In genomic region chr19:39514840-39515550, GRCh38 we compare ENCODE assay signal across 9 cellular contexts. TPM values are rescaled to one million over a fixed set of nuclear protein-coding genes. Genes with fewer than 3 reads are reported as not detected.
DNase-seq lines count a peak whose midpoint lies in the region; ATAC-seq and TF ChIP-seq lines count a peak whose summit lies in the region.
"Had no signal": no experiment of that assay in that cellular context is flagged by ENCODE, and none has a peak within 500 bp of the region (broad histone marks: within the 10 kb centered on the region; RNA-seq: fewer than 3 reads in every experiment).

TSS of gene SELENOV (plus strand) at chr19:39515139. CDS start at chr19:39515213, 74 bp downstream.

- peak within 1 kb of the TSS; percentile 95 for H3K4me2 ChIP-seq in neural progenitor cell

- H3K4me1 ChIP-seq in neural progenitor cell = peaks cover 4% of the 10 kb centered on the region

- peaks cover 31% of the 10 kb centered on the region for H3F3A ChIP-seq in neural progenitor cell (ENCODE audit: low read depth)

- H3K79me2 ChIP-seq in neural progenitor cell (ENCODE audit: low read depth) = peaks cover 14% of the 10 kb centered on the region

- peaks cover 41% of the 10 kb centered on the region for H3K27me3 ChIP-seq in CD4-positive, alpha-beta T cell (ENCODE audit: control insufficient read depth, insufficient read depth, low read length)
- H3K27me3 ChIP-seq in neural progenitor cell = peaks cover 44% of the 10 kb centered on the region

- peak within 1 kb of the TSS; percentile 47 for H3K9ac ChIP-seq in neural progenitor cell

- peaks cover 19% of the 10 kb centered on the region for H3K4me1 Mint-ChIP-seq in CD4-positive, alpha-beta T cell (ENCODE audit: low read depth)
- peaks cover 22% of the 10 kb centered on the region for H3K4me1 Mint-ChIP-seq in dendritic cell treated with granulocyte-macrophage colony-stimulating factor and Interleukin-4, amounts not matched to agents 40 ng/mL and 50 ng/mL, for 4 days (ENCODE audit: low read depth)
- H3K4me1 Mint-ChIP-seq in neural progenitor cell = peaks cover 19% of the 10 kb centered on the region

- H3K36me3 Mint-ChIP-seq in CD4-positive, alpha-beta T cell (ENCODE audit: low read depth) = no peaks in the 10 kb centered on the region
- no peaks in the 10 kb centered on the region for H3K36me3 Mint-ChIP-seq in dendritic cell treated with granulocyte-macrophage colony-stimulating factor and Interleukin-4, amounts not matched to agents 40 ng/mL and 50 ng/mL, for 4 days (ENCODE audit: low read depth)
- no peaks in the 10 kb centered on the region for H3K36me3 Mint-ChIP-seq in neural progenitor cell

- CTCF ChIA-PET in CD4-positive, alpha-beta T cell (lab: Charles Lee) = interaction anchor here (1.3 to 4.1 kb wide), 2 partner anchors 12 to 17 kb away, joined by 4 to 18 read pairs; partner anchors contain the start of gene EID2B

- TF ChIP-seq CTCF in CD4-positive, alpha-beta T cell (IDR thresholded peaks at IDR 0.05) = peak; percentile 20
- TF ChIP-seq CTCF in neural progenitor cell (IDR thresholded peaks at IDR 0.05) = peak; percentile 51
- no peak for TF ChIP-seq CTCF in omental fat pad (IDR thresholded peaks at IDR 0.05)

- intact Hi-C loops in CD4-positive, alpha-beta T cell (cut with DNase I, micrococcal nuclease) = no loop called here
- intact Hi-C loops in dendritic cell treated with granulocyte-macrophage colony-stimulating factor and Interleukin-4, amounts not matched to agents 40 ng/mL and 50 ng/mL, for 4 days (cut with micrococcal nuclease) = no loop called here

- peaks cover 61% of the 10 kb centered on the region for H3K27me3 Mint-ChIP-seq in CD4-positive, alpha-beta T cell
- H3K27me3 Mint-ChIP-seq in dendritic cell treated with granulocyte-macrophage colony-stimulating factor and Interleukin-4, amounts not matched to agents 40 ng/mL and 50 ng/mL, for 4 days = peaks cover 90% of the 10 kb centered on the region
- peaks cover 56% of the 10 kb centered on the region for H3K27me3 Mint-ChIP-seq in neural progenitor cell (ENCODE audit: insufficient read depth, low read depth)

- peak in 1 of 10 experiments; percentile 40 for DNase-seq in CD4-positive, alpha-beta T cell
- DNase-seq in NCI-H2227 (lab: John Stamatoyannopoulos, UW; ENCODE audit: unreplicated experiment) (peak; percentile 96), neural progenitor cell (ENCODE audit: low spot score) (peak; percentile 87), omental fat pad (ENCODE audit: low spot score) (no peak), GM19238 (ENCODE audit: insufficient read length, low spot score) (no peak)

- H3K4me3 Mint-ChIP-seq in CD4-positive, alpha-beta T cell = peak within 1 kb of the TSS; percentile 81
- peak within 1 kb of the TSS; percentile 24 for H3K4me3 Mint-ChIP-seq in dendritic cell treated with granulocyte-macrophage colony-stimulating factor and Interleukin-4, amounts not matched to agents 40 ng/mL and 50 ng/mL, for 4 days
- H3K4me3 Mint-ChIP-seq in neural progenitor cell = peak within 1 kb of the TSS; percentile 83

- H3K27ac ChIP-seq in CD4-positive, alpha-beta T cell (ENCODE audit: low read depth, low read length) = no peak within 1 kb of the TSS
- no peak within 1 kb of the TSS for H3K27ac ChIP-seq in neural progenitor cell

- H4K20me1 ChIP-seq in neural progenitor cell (ENCODE audit: low read depth) = peaks cover 4% of the 10 kb centered on the region

- peak; percentile 61 for ATAC-seq in CD4-positive, alpha-beta T cell (ENCODE audit: poor library complexity)
- ATAC-seq in omental fat pad (ENCODE audit: low FRiP score) = no peak
- no peak for ATAC-seq in HG03039 (IDR thresholded peaks at IDR 0.05; ENCODE audit: unreplicated experiment)
- ATAC-seq in esophagus mucosa = no peak

- peak within 1 kb of the TSS; percentile 95 for H2AFZ ChIP-seq in neural progenitor cell (replicated peaks)

- POLR2A ChIA-PET in CD4-positive, alpha-beta T cell (lab: Charles Lee) = interaction anchor here (1.1 kb wide), 1 partner anchor 17 kb away, joined by 3 read pairs; the partner anchor contains the start of gene EID2B

- H3K4me3 ChIP-seq in neural progenitor cell = peak within 1 kb of the TSS; percentile 94

- H3K9me3 Mint-ChIP-seq in CD4-positive, alpha-beta T cell = no peaks in the 10 kb centered on the region
- H3K9me3 Mint-ChIP-seq in dendritic cell treated with granulocyte-macrophage colony-stimulating factor and Interleukin-4, amounts not matched to agents 40 ng/mL and 50 ng/mL, for 4 days = no peaks in the 10 kb centered on the region
- peaks cover 3% of the 10 kb centered on the region for H3K9me3 Mint-ChIP-seq in neural progenitor cell

- no peak within 1 kb of the TSS for H3K27ac Mint-ChIP-seq in CD4-positive, alpha-beta T cell
- peak within 1 kb of the TSS; percentile 13 for H3K27ac Mint-ChIP-seq in dendritic cell treated with granulocyte-macrophage colony-stimulating factor and Interleukin-4, amounts not matched to agents 40 ng/mL and 50 ng/mL, for 4 days
- H3K27ac Mint-ChIP-seq in neural progenitor cell = no peak within 1 kb of the TSS

- no peaks in the 10 kb centered on the region for H3K36me3 ChIP-seq in neural progenitor cell

- no peaks in the 10 kb centered on the region for H3K9me3 ChIP-seq in CD4-positive, alpha-beta T cell (ENCODE audit: control insufficient read depth, low read length)
- H3K9me3 ChIP-seq in neural progenitor cell (ENCODE audit: low read depth) = no peaks in the 10 kb centered on the region

RNA-seq across cellular contexts. Expression of gene SELENOV, which starts in this region (rescaled TPM):
- not detected for total RNA-seq in CD4-positive, alpha-beta T cell
- 0.73 and 6.2 TPM in 2 replicates for total RNA-seq in neural progenitor cell (ENCODE audit: low replicate concordance)
- total RNA-seq in omental fat pad = not detected
- total RNA-seq in esophagus mucosa = not detected
- total RNA-seq: skeletal muscle tissue had no signal

Comparison
In these comparisons a context has a peak if more than half of its experiments do, and no peak if none do; other contexts are left out.
1. Peak in ATAC-seq in CD4-positive, alpha-beta T cell; RNA of the gene not detected or under 1 TPM.
2. DNase-seq: peak in NCI-H2227 (single experiment) and neural progenitor cell (single experiment); none in omental fat pad (single experiment) and GM19238 (single experiment).
3. H3K4me3 Mint-ChIP-seq: peak in every context shown above with its lines; median percentile 83 in neural progenitor cell; 81 in CD4-positive, alpha-beta T cell; 24 in dendritic cell treated with granulocyte-macrophage colony-stimulating factor and Interleukin-4, amounts not matched to agents 40 ng/mL and 50 ng/mL, for 4 days.
4. CTCF ChIP-seq: peak in CD4-positive, alpha-beta T cell (single experiment) and neural progenitor cell (single experiment); none in omental fat pad (0 of 3).